In the genomic region with DNA sequence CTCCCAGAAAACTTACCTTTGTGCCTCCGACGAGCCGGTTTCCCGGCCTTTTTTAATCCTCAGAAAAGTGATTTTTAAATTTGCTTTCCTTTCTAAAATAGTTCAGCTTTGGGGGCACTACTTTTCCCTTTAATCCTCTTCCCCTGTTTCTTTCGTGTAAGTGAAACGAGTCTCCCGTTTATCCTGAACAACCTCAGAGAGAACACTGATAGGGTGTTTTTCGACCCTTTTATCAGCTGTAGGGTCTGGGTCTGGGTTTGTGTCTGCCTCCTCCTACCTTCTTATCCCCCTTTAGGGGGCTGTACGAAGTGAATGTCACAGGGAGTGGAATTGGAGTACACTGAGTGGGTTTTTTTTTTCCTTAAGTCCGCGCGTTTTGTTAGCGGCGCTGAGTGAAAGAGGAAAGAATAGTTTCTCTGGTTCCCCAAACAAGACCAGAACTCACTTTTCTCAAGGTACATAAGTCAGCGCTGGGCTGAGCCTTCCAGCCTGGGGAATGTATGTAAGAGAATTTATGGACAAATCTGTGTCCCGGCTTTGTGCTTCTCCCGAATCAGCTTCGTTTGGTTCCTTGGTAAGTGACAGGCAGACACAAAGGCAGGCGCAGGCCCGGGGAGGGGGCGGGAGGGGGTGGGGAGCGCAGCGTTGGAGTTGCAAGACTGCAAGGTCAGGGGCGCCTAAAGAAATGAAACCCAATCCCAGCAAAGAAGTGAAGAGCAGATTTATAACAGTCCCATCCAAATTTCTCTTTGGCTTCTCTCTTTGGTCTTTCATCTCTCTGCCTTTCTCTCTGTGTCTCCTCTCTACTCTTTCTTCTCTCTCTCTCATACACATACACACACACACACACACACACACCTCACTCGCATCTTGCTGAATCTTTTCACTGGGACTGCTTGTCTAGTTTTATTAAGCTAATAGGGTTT, we compare ENCODE assay signal across 8 cellular contexts. TPM values are rescaled to one million over a fixed set of nuclear protein-coding genes. Genes with fewer than 3 reads are reported as not detected.
DNase-seq lines count a peak whose midpoint lies in the region; ATAC-seq, FAIRE-seq and TF ChIP-seq lines count a peak whose summit lies in the region.

No MANE protein-coding gene starts in this region.

- H3K4me3 ChIP-seq in fibroblast of the aortic adventitia (ENCODE audit: low read depth, low read length), result peak overlapping the region; percentile 98

- TF ChIP-seq CTCF in fibroblast of the aortic adventitia (IDR thresholded peaks at IDR 0.05; ENCODE audit: insufficient read depth, low read length), result no peak

- peaks cover 15% of the 10 kb centered on the region for H3K36me3 Mint-ChIP-seq in natural killer cell treated with Interleukin-12 subunit alpha and Interleukin-12 subunit beta and Interleukin-15 and Interleukin-18, amount 100 ng/mL, for 72 hours

- FAIRE-seq in urothelium cell line (lab: Jason Lieb, UNC), result no peak

- peaks cover 36 to 41% of the 10 kb centered on the region in 2 donors for H3K4me1 Mint-ChIP-seq in natural killer cell treated with Interleukin-12 subunit alpha and Interleukin-12 subunit beta and Interleukin-15 and Interleukin-18, amount 100 ng/mL, for 72 hours (ENCODE audit: low read depth in 2 of 2)

- ATAC-seq in natural killer cell treated with Interleukin-12 subunit alpha and Interleukin-12 subunit beta and Interleukin-15 and Interleukin-18, amount 100 ng/mL, for 72 hours, result no peak
- no peak for ATAC-seq in GM18520 (IDR thresholded peaks at IDR 0.05; ENCODE audit: unreplicated experiment)

- H3K9me3 Mint-ChIP-seq in natural killer cell treated with Interleukin-12 subunit alpha and Interleukin-12 subunit beta and Interleukin-15 and Interleukin-18, amount 100 ng/mL, for 72 hours, result no peaks in the 10 kb centered on the region

- DNase-seq in activated gamma-delta T cell treated with Interleukin-2 at 50 U/mL for 16 hours (peak; percentile 8), activated gamma-delta T cell (lab: John Stamatoyannopoulos, UW) (no peak), NCI-H82 (lab: John Stamatoyannopoulos, UW) (peak; percentile 65), fibroblast of the aortic adventitia (ENCODE audit: low read depth) (peak; percentile 54), urothelium cell line (ENCODE audit: low spot score) (peak; percentile 33)
- peak; percentile 6 for DNase-seq in activated T-helper 9 cell treated with anti-CD3 and anti-CD28 coated beads, Interleukin-2, amount 50 U/mL, for 16 hours (ENCODE audit: low read depth)
- no peak for DNase-seq in natural killer cell treated with Interleukin-12 subunit alpha and Interleukin-12 subunit beta and Interleukin-15 and Interleukin-18, amount 100 ng/mL, for 72 hours (ENCODE audit: low spot score)

- peak overlapping the region; percentile 99 to 100 for H3K27ac Mint-ChIP-seq in natural killer cell treated with Interleukin-12 subunit alpha and Interleukin-12 subunit beta and Interleukin-15 and Interleukin-18, amount 100 ng/mL, for 72 hours

- H3K27me3 Mint-ChIP-seq in natural killer cell treated with Interleukin-12 subunit alpha and Interleukin-12 subunit beta and Interleukin-15 and Interleukin-18, amount 100 ng/mL, for 72 hours, result no peaks in the 10 kb centered on the region

- peak overlapping the region; percentile 98 for H3K4me3 Mint-ChIP-seq in natural killer cell treated with Interleukin-12 subunit alpha and Interleukin-12 subunit beta and Interleukin-15 and Interleukin-18, amount 100 ng/mL, for 72 hours

RNA-seq across cellular contexts. Expression of a gene that starts 0.8 kb away (rescaled TPM):
- total RNA-seq in fibroblast of the aortic adventitia (ENCODE audit: low replicate concordance), result 5.3 and 18.6 TPM in 2 replicates
- total RNA-seq in natural killer cell treated with Interleukin-12 subunit alpha and Interleukin-12 subunit beta and Interleukin-15 and Interleukin-18, amount 100 ng/mL, for 72 hours, result 10 to 100 TPM; 39.2 to 44.7 TPM

Comparison
In these comparisons a context has a peak if more than half of its experiments do, and no peak if none do; other contexts are left out.
1. DNase-seq: peak in activated gamma-delta T cell treated with Interleukin-2 at 50 U/mL for 16 hours (single experiment), NCI-H82 (single experiment), activated T-helper 9 cell treated with anti-CD3 and anti-CD28 coated beads, Interleukin-2, amount 50 U/mL, for 16 hours (single experiment), fibroblast of the aortic adventitia (single experiment) and urothelium cell line (single experiment); none in activated gamma-delta T cell (single experiment) and natural killer cell treated with Interleukin-12 subunit alpha and Interleukin-12 subunit beta and Interleukin-15 and Interleukin-18, amount 100 ng/mL, for 72 hours (single experiment).